Comparison of ENCODE assay signal across 20 cellular contexts in genomic region chr13:114046447-114046846, GRCh38.
DNase-seq lines count a peak whose midpoint lies in the region; ATAC-seq, FAIRE-seq and TF ChIP-seq lines count a peak whose summit lies in the region.
"Had no signal": no experiment of that assay in that cellular context is flagged by ENCODE, and none has a peak within 500 bp of the region (broad histone marks: within the 10 kb centered on the region; RNA-seq: fewer than 3 reads in every experiment).

No MANE protein-coding gene starts in this region.

- H3K9ac ChIP-seq in BLaER1, result no peak overlapping the region
- H3K9ac ChIP-seq in IMR-90 (ENCODE audit: low read depth, low read length), result no peak overlapping the region
- H3K9ac ChIP-seq in SU-DHL-6 (ENCODE audit: low read length), result no peak overlapping the region
- H3K9ac ChIP-seq: parathyroid adenoma had no signal

- H3K36me3 Mint-ChIP-seq in activated T-helper 1 cell treated with anti-CD3 and anti-CD28 coated beads, Interleukin-12 subunit alpha, Interleukin-12 subunit beta, Interleukin-2, Interleukin-4 antibody, amounts not matched to agents 30 ng/mL and 10 ng/mL and 1 ng/mL, durations not matched to agents 14 hours and 24 hours and 36 hours (ENCODE audit: low read depth), result peaks cover 38% of the 10 kb centered on the region

- H4K20me1 ChIP-seq in BLaER1 (peaks cover 90% of the 10 kb centered on the region), IMR-90 (ENCODE audit: insufficient read depth, low read length) (peaks cover 51% of the 10 kb centered on the region), SU-DHL-6 (ENCODE audit: low read depth, low read length) (no peaks in the 10 kb centered on the region)

- H4K8ac ChIP-seq in IMR-90 (ENCODE audit: low read depth in 2 of 2, low read length in 2 of 2), result no peak overlapping the region

- no peak overlapping the region for H3K56ac ChIP-seq in IMR-90 (ENCODE audit: extremely low read depth, insufficient read depth, low read length)

- no TSS peak for BruUV-seq in IMR-90 (replicated peaks; lab: Mats Ljungman, UMichigan)

- H3K4me3 ChIP-seq in BLaER1 (no peak overlapping the region), IMR-90 (ENCODE audit: insufficient read depth, low read depth, low read length) (no peak overlapping the region), SU-DHL-6 (ENCODE audit: insufficient read depth, low read length, poor library complexity, severe bottlenecking) (no peak overlapping the region)
- H3K4me3 ChIP-seq: spleen had no signal

- H3K23ac ChIP-seq in IMR-90 (ENCODE audit: low read depth, low read length), result no peak overlapping the region

- no peak overlapping the region for H3K14ac ChIP-seq in IMR-90 (replicated peaks; ENCODE audit: low read depth, low read length)

- H2AK5ac ChIP-seq in IMR-90 (ENCODE audit: low read depth, low read length), result no peak overlapping the region

- no peak overlapping the region for H2BK5ac ChIP-seq in IMR-90 (ENCODE audit: low read depth, low read length, poor library complexity, severe bottlenecking)

- in situ Hi-C loops in IMR-90 (cut with MboI; ENCODE audit: low sequenced_read_pairs), result no loop called here

- H3K27ac ChIP-seq in BLaER1 (no peak overlapping the region), IMR-90 (ENCODE audit: insufficient read depth, low read length) (no peak overlapping the region), SU-DHL-6 (ENCODE audit: low read depth, low read length) (no peak overlapping the region), foreskin keratinocyte (no peak overlapping the region)
- H3K27ac ChIP-seq: parathyroid adenoma had no signal

- FAIRE-seq in GM12891 (lab: Jason Lieb, UNC), result no peak

- H3K27me3 ChIP-seq in BLaER1 (no peaks in the 10 kb centered on the region), IMR-90 (ENCODE audit: control insufficient read depth, insufficient read depth, low read length) (no peaks in the 10 kb centered on the region), SU-DHL-6 (ENCODE audit: low read length) (no peaks in the 10 kb centered on the region), foreskin keratinocyte (no peaks in the 10 kb centered on the region)
- H3K27me3 ChIP-seq: BE2C, spleen had no signal

- H2AFZ ChIP-seq in IMR-90 (replicated peaks; ENCODE audit: low read length, poor library complexity) (no peak overlapping the region), SU-DHL-6 (ENCODE audit: low read depth, low read length, severe bottlenecking) (no peak overlapping the region)
- H2AFZ ChIP-seq: parathyroid adenoma had no signal

- no peak overlapping the region for H3K27ac Mint-ChIP-seq in activated T-helper 1 cell treated with anti-CD3 and anti-CD28 coated beads, Interleukin-12 subunit alpha, Interleukin-12 subunit beta, Interleukin-2, Interleukin-4 antibody, amounts not matched to agents 30 ng/mL and 10 ng/mL and 1 ng/mL, durations not matched to agents 14 hours and 24 hours and 36 hours

- TF ChIP-seq CTCF in IMR-90 (conservative IDR thresholded peaks at IDR 0.05; ENCODE audit: low read depth, low read length), result no peak
- no peak for TF ChIP-seq CTCF in SU-DHL-6 (IDR thresholded peaks at IDR 0.05; ENCODE audit: insufficient read depth, low read length, poor library complexity, severe bottlenecking)
- TF ChIP-seq CTCF in foreskin keratinocyte (conservative IDR thresholded peaks at IDR 0.05), result no peak

- H3K4me2 ChIP-seq in BLaER1 (peak overlapping the region; percentile 94), IMR-90 (ENCODE audit: low read depth, low read length) (no peak overlapping the region), SU-DHL-6 (ENCODE audit: low read depth, low read length, poor library complexity, severe bottlenecking) (peak overlapping the region; percentile 34)

- H3K36me3 ChIP-seq in BLaER1 (peaks cover 52% of the 10 kb centered on the region), IMR-90 (ENCODE audit: control insufficient read depth, insufficient read depth, low read length) (peaks cover 44% of the 10 kb centered on the region), SU-DHL-6 (ENCODE audit: low read length) (no peaks in the 10 kb centered on the region)

- H3K79me2 ChIP-seq in SU-DHL-6 (ENCODE audit: insufficient read depth, low read length), result no peaks in the 10 kb centered on the region
- H3K79me2 ChIP-seq: parathyroid adenoma had no signal

- dilution Hi-C loops in IMR-90 (cut with HindIII; ENCODE audit: low sequenced_read_pairs, unreplicated experiment), result no loop called here

- no peaks in the 10 kb centered on the region for H3K27me3 Mint-ChIP-seq in activated T-helper 1 cell treated with anti-CD3 and anti-CD28 coated beads, Interleukin-12 subunit alpha, Interleukin-12 subunit beta, Interleukin-2, Interleukin-4 antibody, amounts not matched to agents 30 ng/mL and 10 ng/mL and 1 ng/mL, durations not matched to agents 14 hours and 24 hours and 36 hours (ENCODE audit: insufficient read depth)

- no peaks in the 10 kb centered on the region for H3K9me2 ChIP-seq in SU-DHL-6 (replicated peaks; ENCODE audit: insufficient read depth, low read length)

- no peak overlapping the region for H2BK20ac ChIP-seq in IMR-90 (ENCODE audit: low read depth, low read length)

- H3K9me3 Mint-ChIP-seq in activated T-helper 1 cell treated with anti-CD3 and anti-CD28 coated beads, Interleukin-12 subunit alpha, Interleukin-12 subunit beta, Interleukin-2, Interleukin-4 antibody, amounts not matched to agents 30 ng/mL and 10 ng/mL and 1 ng/mL, durations not matched to agents 14 hours and 24 hours and 36 hours, result no peaks in the 10 kb centered on the region

- TF ChIP-seq RAD21 in IMR-90 (IDR thresholded peaks at IDR 0.05; ENCODE audit: low read length), result no peak

- no peak overlapping the region for H3K18ac ChIP-seq in IMR-90 (ENCODE audit: low read depth, low read length)

- no peaks in the 10 kb centered on the region for H3F3A ChIP-seq in SU-DHL-6 (ENCODE audit: insufficient read depth)

- no peak overlapping the region for H2BK15ac ChIP-seq in IMR-90 (ENCODE audit: low read depth, low read length)

- intact Hi-C loops in IMR-90 (cut with micrococcal nuclease), result no loop called here
- intact Hi-C loops in activated T-helper 1 cell treated with anti-CD3 and anti-CD28 coated beads, Interleukin-12 subunit alpha, Interleukin-12 subunit beta, Interleukin-2, Interleukin-4 antibody, amounts not matched to agents 30 ng/mL and 10 ng/mL and 1 ng/mL, durations not matched to agents 14 hours and 24 hours and 36 hours (cut with micrococcal nuclease), result loop anchor here (5.0 kb wide), 1 partner anchor 181 kb away; no protein-coding TSS in a partner anchor

- H3K4me1 ChIP-seq in BLaER1, result peaks cover 77% of the 10 kb centered on the region
- peaks cover 17% of the 10 kb centered on the region for H3K4me1 ChIP-seq in IMR-90 (ENCODE audit: control insufficient read depth, insufficient read depth, low read length)
- H3K4me1 ChIP-seq in foreskin keratinocyte, result no peaks in the 10 kb centered on the region
- H3K4me1 ChIP-seq: parathyroid adenoma had no signal

- ATAC-seq in IMR-90 (ENCODE audit: low read depth) (no peak), HG02938 (IDR thresholded peaks at IDR 0.05; ENCODE audit: unreplicated experiment) (no peak), foreskin keratinocyte (no peak)
- ATAC-seq: esophagus mucosa had no signal

- no peak overlapping the region for H4K91ac ChIP-seq in IMR-90 (ENCODE audit: insufficient read depth, low read depth, low read length)

- peak overlapping the region; percentile 56 for H2AK9ac ChIP-seq in IMR-90 (replicated peaks; ENCODE audit: low read depth, low read length, poor library complexity)

- no peak overlapping the region for H3K4me3 Mint-ChIP-seq in activated T-helper 1 cell treated with anti-CD3 and anti-CD28 coated beads, Interleukin-12 subunit alpha, Interleukin-12 subunit beta, Interleukin-2, Interleukin-4 antibody, amounts not matched to agents 30 ng/mL and 10 ng/mL and 1 ng/mL, durations not matched to agents 14 hours and 24 hours and 36 hours

- H3K9me3 ChIP-seq in BLaER1 (peaks cover 3% of the 10 kb centered on the region; the same call in 1 of the 2 replicates), IMR-90 (ENCODE audit: control insufficient read depth, insufficient read depth, low read length) (no peaks in the 10 kb centered on the region), SU-DHL-6 (ENCODE audit: insufficient read depth, low read length) (no peaks in the 10 kb centered on the region)
- H3K9me3 ChIP-seq: BE2C, spleen had no signal

- peaks cover 19 to 73% of the 10 kb centered on the region in 2 experiments; a peak in 3 of 4 replicates for H3K79me1 ChIP-seq in IMR-90 (ENCODE audit: low read depth in 1 of 2, low read length in 2 of 2)

- H4K5ac ChIP-seq in IMR-90 (ENCODE audit: low read depth, low read length), result no peak overlapping the region

- H3K4ac ChIP-seq in IMR-90 (ENCODE audit: low read depth, low read length), result no peak overlapping the region

- CTCF ChIA-PET in IMR-90 (lab: Yijun Ruan, JAX), result interaction anchor here (0.5 kb wide), 1 partner anchor 289 kb away, joined by 5 read pairs; no protein-coding TSS in a partner anchor

- H2BK120ac ChIP-seq in IMR-90 (ENCODE audit: low read depth, low read length), result no peak overlapping the region

- no CpG with 5 or more reads among the region's 11 CpGs for WGBS in IMR-90 (ENCODE audit: extremely low coverage in 2 of 2, insufficient read length in 1 of 2), 2 experiments

- no peak for TF ChIP-seq POLR2A in IMR-90 (IDR thresholded peaks at IDR 0.05; ENCODE audit: low read depth, low read length)
- no peak for TF ChIP-seq POLR2A in GM12891 (IDR thresholded peaks at IDR 0.05; ENCODE audit: low read depth, low read length)

- peaks cover 19% of the 10 kb centered on the region for H3K9me1 ChIP-seq in IMR-90 (ENCODE audit: insufficient read depth, low read length)

- POLR2A ChIA-PET in IMR-90 (lab: Charles Lee; ENCODE audit: unreplicated experiment), result no interaction called here

- DNase-seq in IMR-90, result no peak
- peak; percentile 57 for DNase-seq in left kidney (ENCODE audit: low read depth, low spot score)
- no peak for DNase-seq in activated T-helper 1 cell treated with anti-CD3 and anti-CD28 coated beads, Interleukin-12 subunit alpha, Interleukin-12 subunit beta, Interleukin-2, Interleukin-4 antibody, amounts not matched to agents 30 ng/mL and 10 ng/mL and 1 ng/mL, durations not matched to agents 14 hours and 24 hours and 36 hours (ENCODE audit: low spot score)
- DNase-seq in GM12891 (ENCODE audit: insufficient read length, low spot score), result no peak
- no peak for DNase-seq in foreskin keratinocyte
- DNase-seq: activated CD4-positive, alpha-beta T cell treated with anti-CD3 and anti-CD28 coated beads for 1 hour; activated CD8-positive, alpha-beta memory T cell treated with anti-CD3 and anti-CD28 coated beads, Interleukin-2, amount 50 U/mL, for 4 hours; amniotic stem cell; BE2C; EL; islet precursor cell; midbrain; NCI-H2171; OCI-M1; spleen had no signal

- peaks cover 51% of the 10 kb centered on the region for H3K4me1 Mint-ChIP-seq in activated T-helper 1 cell treated with anti-CD3 and anti-CD28 coated beads, Interleukin-12 subunit alpha, Interleukin-12 subunit beta, Interleukin-2, Interleukin-4 antibody, amounts not matched to agents 30 ng/mL and 10 ng/mL and 1 ng/mL, durations not matched to agents 14 hours and 24 hours and 36 hours (ENCODE audit: low read depth)

TF ChIP-seq in IMR-90, 13 proteins besides CTCF, POLR2A, EP300 and RAD21 (continues in another document):
- TF ChIP-seq NFE2L2 (IDR thresholded peaks at IDR 0.05; ENCODE audit: low read depth, low read length) (no peak), MAFK (IDR thresholded peaks at IDR 0.05; ENCODE audit: low read depth, low read length) (no peak)

TF ChIP-seq in GM12891, 5 proteins besides CTCF, POLR2A, EP300 and RAD21 (continues in another document):
- TF ChIP-seq POU2F2 (IDR thresholded peaks at IDR 0.05; ENCODE audit: low read depth, low read length) (no peak), POLR2AphosphoS5 (IDR thresholded peaks at IDR 0.05; ENCODE audit: low read depth, low read length) (no peak)
